In the genomic region with DNA sequence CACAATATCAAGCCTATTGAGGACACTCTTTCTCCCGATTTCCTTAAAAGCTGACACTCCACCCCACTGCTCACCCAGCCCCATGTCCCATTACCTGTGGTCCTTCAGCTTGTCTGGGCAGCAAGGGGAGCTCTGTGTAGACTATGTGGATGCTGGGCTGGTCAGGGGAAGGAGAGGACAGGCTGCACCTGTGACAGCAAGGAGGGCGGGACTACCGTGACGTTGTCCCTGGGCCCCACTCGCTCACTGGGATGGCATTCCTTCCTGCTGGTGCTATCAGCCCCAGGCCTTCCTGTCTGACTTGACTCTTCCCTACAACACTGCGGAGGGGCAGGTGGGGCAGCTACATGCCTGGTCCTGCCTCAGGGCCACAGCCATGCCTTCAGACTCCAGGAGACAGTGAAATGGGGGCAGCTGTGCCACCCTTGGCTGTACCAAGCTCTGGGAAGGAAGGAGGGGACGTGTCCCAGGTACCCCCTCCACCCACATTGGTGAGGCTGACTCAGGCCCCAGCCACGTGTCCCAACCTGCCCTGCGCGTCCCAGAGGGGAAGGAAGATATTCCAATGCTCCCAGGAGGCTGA, we compare ENCODE assay signal across 11 cellular contexts. TPM values are rescaled to one million over a fixed set of nuclear protein-coding genes. Genes with fewer than 3 reads are reported as not detected.
A peak's percentile ranks its signal among the peaks of the same experiment; 100 is the strongest.
DNase-seq lines count a peak whose midpoint lies in the region; ATAC-seq and TF ChIP-seq lines count a peak whose summit lies in the region.
"Had no signal": no experiment of that assay in that cellular context is flagged by ENCODE, and none has a peak within 500 bp of the region (broad histone marks: within the 10 kb centered on the region; RNA-seq: fewer than 3 reads in every experiment).

A gene with protein sequence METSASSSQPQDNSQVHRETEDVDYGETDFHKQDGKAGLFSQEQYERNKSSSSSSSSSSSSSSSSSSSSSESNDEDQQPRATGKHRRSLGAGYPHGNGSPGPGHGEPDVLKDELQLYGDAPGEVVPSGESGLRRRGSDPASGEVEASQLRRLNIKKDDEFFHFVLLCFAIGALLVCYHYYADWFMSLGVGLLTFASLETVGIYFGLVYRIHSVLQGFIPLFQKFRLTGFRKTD (minus strand): TSS at position 163 of the 583 bp plus-strand sequence. CDS start 9,427 bp downstream, outside the sequence.

- intact Hi-C loops in sigmoid colon (cut with DNase I), result no loop called here

- H3K36me3 ChIP-seq in NT2/D1 (ENCODE audit: insufficient read depth, insufficient read length, low read length) (no peaks in the 10 kb centered on the region), sigmoid colon (no peaks in the 10 kb centered on the region)
- no peaks in the 10 kb centered on the region for H3K36me3 ChIP-seq in CD8-positive, alpha-beta memory T cell (ENCODE audit: insufficient read depth, low read length)

- H3K4me1 ChIP-seq in NT2/D1 (ENCODE audit: insufficient read depth, insufficient read length), result peaks cover 18% of the 10 kb centered on the region
- H3K4me1 ChIP-seq in foreskin keratinocyte, result peaks cover 52% of the 10 kb centered on the region
- H3K4me1 ChIP-seq in sigmoid colon, result peaks cover 0 to 14% (median 9%) of the 10 kb centered on the region in 4 donors
- no peaks in the 10 kb centered on the region for H3K4me1 ChIP-seq in CD8-positive, alpha-beta memory T cell (ENCODE audit: insufficient read depth, low read length)

- TF ChIP-seq EP300 in sigmoid colon (IDR thresholded peaks at IDR 0.05), result no peak

- no peaks in the 10 kb centered on the region for H3K36me3 Mint-ChIP-seq in CD8-positive, alpha-beta memory T cell

- H3K27me3 ChIP-seq in NT2/D1 (ENCODE audit: insufficient read depth, insufficient read length), result no peaks in the 10 kb centered on the region
- H3K27me3 ChIP-seq in foreskin keratinocyte, result no peaks in the 10 kb centered on the region
- H3K27me3 ChIP-seq in sigmoid colon, result no peaks in the 10 kb centered on the region
- no peaks in the 10 kb centered on the region for H3K27me3 ChIP-seq in CD8-positive, alpha-beta memory T cell (ENCODE audit: insufficient read depth, low read length, poor library complexity, severe bottlenecking)

- CTCF ChIA-PET in CD8-positive, alpha-beta memory T cell (lab: Charles Lee), result interaction anchor here (1.8 kb wide), 1 partner anchor 10 kb away, joined by 5 read pairs; no protein-coding TSS in a partner anchor

- H3K4me1 Mint-ChIP-seq in CD8-positive, alpha-beta memory T cell, result peaks cover 4 to 7% (median 5%) of the 10 kb centered on the region in 3 donors

- 83 to 90% methylated on average over 10 of the region's 10 CpGs for WGBS in sigmoid colon, 2 donors

- no peak for TF ChIP-seq POLR2A in sigmoid colon (IDR thresholded peaks at IDR 0.05)

- H3K27ac ChIP-seq in foreskin keratinocyte (peak within 1 kb of the TSS; percentile 36), sigmoid colon (peak within 1 kb of the TSS; percentile 68 to 77 (median 72))
- no peak within 1 kb of the TSS for H3K27ac ChIP-seq in CD8-positive, alpha-beta memory T cell (ENCODE audit: low read depth, low read length)

- ATAC-seq in foreskin keratinocyte, result peak; percentile 87

- H3K9ac ChIP-seq in NT2/D1 (ENCODE audit: insufficient read length, low read depth), result peak within 1 kb of the TSS; percentile 1

- no peaks in the 10 kb centered on the region for H3K9me3 ChIP-seq in NT2/D1 (ENCODE audit: insufficient read depth, low read length)
- no peaks in the 10 kb centered on the region for H3K9me3 ChIP-seq in sigmoid colon
- no peaks in the 10 kb centered on the region for H3K9me3 ChIP-seq in CD8-positive, alpha-beta memory T cell (ENCODE audit: low read length)

- H3K4me3 Mint-ChIP-seq in CD8-positive, alpha-beta memory T cell, result no peak within 1 kb of the TSS

- H3K9me3 Mint-ChIP-seq in CD8-positive, alpha-beta memory T cell, result peaks cover 0 to 3% (median 0%) of the 10 kb centered on the region in 5 donors

- no peak within 1 kb of the TSS for H3K4me3 ChIP-seq in NT2/D1 (ENCODE audit: insufficient read length, low read depth)
- H3K4me3 ChIP-seq in sigmoid colon, result no peak within 1 kb of the TSS
- H3K4me3 ChIP-seq in CD8-positive, alpha-beta memory T cell (ENCODE audit: low read length), result no peak within 1 kb of the TSS

- peak within 1 kb of the TSS in 1 of 8 donors; percentile 74 for H3K27ac Mint-ChIP-seq in CD8-positive, alpha-beta memory T cell

- TF ChIP-seq CTCF in foreskin keratinocyte (conservative IDR thresholded peaks at IDR 0.05) (peak; percentile 8), sigmoid colon (IDR thresholded peaks at IDR 0.05) (no peak)

- POLR2A ChIA-PET in CD8-positive, alpha-beta memory T cell (lab: Charles Lee), result no interaction called here

- H3K27me3 Mint-ChIP-seq in CD8-positive, alpha-beta memory T cell, result peaks cover 11 to 20% of the 10 kb centered on the region in 2 donors

- DNase-seq in EH (ENCODE audit: low read depth), result peak; percentile 53
- peak; percentile 38 for DNase-seq in NT2/D1 (ENCODE audit: low read depth, low spot score)
- DNase-seq in foreskin keratinocyte, result peak; percentile 98 to 100
- DNase-seq in sigmoid colon, result no peak
- DNase-seq in NCI-H1092 treated with DMSO at 0.1 percent for 48 hours (lab: John Stamatoyannopoulos, UW), result no peak
- no peak for DNase-seq in midbrain (lab: John Stamatoyannopoulos, UW)
- DNase-seq in stimulated activated CD4-positive, alpha-beta T cell treated with anti-CD3 and anti-CD28 coated beads, Interleukin-15, amount 100 ng/mL, for 24 hours, result no peak
- no peak for DNase-seq in CD8-positive, alpha-beta memory T cell
- DNase-seq: cortex of kidney, NCI-H774 had no signal

RNA-seq across cellular contexts. Expression of the gene that starts here (rescaled TPM):
- 250 and 336 TPM in 2 replicates for total RNA-seq in foreskin keratinocyte
- polyA plus RNA-seq in foreskin keratinocyte, result 419 and 626 TPM in 2 replicates
- not detected for total RNA-seq in sigmoid colon
- polyA plus RNA-seq in sigmoid colon, result under 1 TPM in 2 of 3 donors, not detected in 1; 0.10 to 0.60 TPM
- not detected for total RNA-seq in CD8-positive, alpha-beta memory T cell
- not detected for polyA plus RNA-seq in CD8-positive, alpha-beta memory T cell
- total RNA-seq: lung microvascular endothelial cell had no signal

Comparison
In these comparisons a context has a peak if more than half of its experiments do, and no peak if none do; other contexts are left out.
1. RNA of the gene that starts here (total RNA-seq): 250 to 336 TPM in foreskin keratinocyte; not detected in sigmoid colon and not detected in CD8-positive, alpha-beta memory T cell; every median in the first group is over 100 times any median in the second.
2. RNA of the gene that starts here (polyA plus RNA-seq): 419 to 626 TPM in foreskin keratinocyte; 0.10 to 0.60 TPM in sigmoid colon and not detected in CD8-positive, alpha-beta memory T cell (single experiment); every median in the first group is over 100 times any median in the second.
3. DNase-seq: peak in EH (single experiment), NT2/D1 (single experiment) and foreskin keratinocyte (2 of 2); none in sigmoid colon (single experiment), NCI-H1092 treated with DMSO at 0.1 percent for 48 hours (single experiment), midbrain (single experiment), stimulated activated CD4-positive, alpha-beta T cell treated with anti-CD3 and anti-CD28 coated beads, Interleukin-15, amount 100 ng/mL, for 24 hours (single experiment) and CD8-positive, alpha-beta memory T cell (0 of 5).